ENCODE assay signal across 8 cellular contexts in genomic region chr6:44100088-44100550, GRCh38. TPM values are rescaled to one million over a fixed set of nuclear protein-coding genes. Genes with fewer than 3 reads are reported as not detected.
DNase-seq lines count a peak whose midpoint lies in the region; ATAC-seq and TF ChIP-seq lines count a peak whose summit lies in the region.

No MANE protein-coding gene starts in this region.

- H3K27me3 ChIP-seq in RWPE2 (ENCODE audit: insufficient read depth, poor library complexity, severe bottlenecking): no peaks in the 10 kb centered on the region

- peaks cover 16% of the 10 kb centered on the region for H3K36me3 ChIP-seq in RWPE2 (ENCODE audit: low read depth)

- TF ChIP-seq CTCF in RWPE2 (IDR thresholded peaks at IDR 0.05; ENCODE audit: poor library complexity, severe bottlenecking) (peak; percentile 63), epithelial cell of proximal tubule (conservative IDR thresholded peaks at IDR 0.05; ENCODE audit: low read depth, low read length) (peak; percentile 83)

- H3K4me1 ChIP-seq in RWPE2 (ENCODE audit: insufficient read depth, poor library complexity, severe bottlenecking): no peaks in the 10 kb centered on the region

- no peak overlapping the region for H3K4me3 ChIP-seq in RWPE2 (ENCODE audit: severe bottlenecking)
- H3K4me3 ChIP-seq in epithelial cell of proximal tubule (ENCODE audit: low read depth, low read length): no peak overlapping the region

- peak; percentile 74 for ATAC-seq in RWPE2 (ENCODE audit: low read depth)
- ATAC-seq in HG03342 (IDR thresholded peaks at IDR 0.05; ENCODE audit: unreplicated experiment): no peak
- no peak for ATAC-seq in GM18861 (IDR thresholded peaks at IDR 0.05; ENCODE audit: unreplicated experiment)

- peak; percentile 16 for DNase-seq in stimulated activated CD4-positive, alpha-beta T cell treated with anti-CD3 and anti-CD28 coated beads, Interleukin-4, amount 100 ng/mL, for 24 hours
- no peak for DNase-seq in stimulated activated CD4-positive, alpha-beta T cell treated with anti-CD3 and anti-CD28 coated beads, Interleukin-4, amount 100 ng/mL, for 4 hours
- DNase-seq in RWPE2 (ENCODE audit: low spot score): no peak
- DNase-seq in epithelial cell of proximal tubule (ENCODE audit: low read depth): no peak
- peak; percentile 24 for DNase-seq in pulmonary artery endothelial cell (ENCODE audit: low read depth, low spot score)
- DNase-seq in effector CD8-positive, alpha-beta T cell (lab: John Stamatoyannopoulos, UW): no peak

- H3K9me3 ChIP-seq in RWPE2 (ENCODE audit: severe bottlenecking): no peaks in the 10 kb centered on the region

- H3K27ac ChIP-seq in RWPE2 (ENCODE audit: poor library complexity, severe bottlenecking): no peak overlapping the region

RNA-seq across cellular contexts. Expression of gene MRPL14, which starts 27.1 kb away (rescaled TPM):
- 95.5 and 167 TPM in 2 replicates for total RNA-seq in epithelial cell of proximal tubule
- total RNA-seq in pulmonary artery endothelial cell: 60.5 and 70.8 TPM in 2 replicates

RNA-seq across cellular contexts. Expression of gene TMEM63B, which starts 27.2 kb away (rescaled TPM):
- total RNA-seq in epithelial cell of proximal tubule: 35.2 and 47.9 TPM in 2 replicates
- total RNA-seq in pulmonary artery endothelial cell: 14.0 and 21.8 TPM in 2 replicates

RNA-seq across cellular contexts. Expression of gene CAPN11, which starts 58.5 kb away (rescaled TPM):
- not detected in 2 replicates for total RNA-seq in epithelial cell of proximal tubule
- 0.67 and 2.7 TPM in 2 replicates for total RNA-seq in pulmonary artery endothelial cell

Comparison
In these comparisons a context has a peak if more than half of its experiments do, and no peak if none do; other contexts are left out.
1. DNase-seq: peak in stimulated activated CD4-positive, alpha-beta T cell treated with anti-CD3 and anti-CD28 coated beads, Interleukin-4, amount 100 ng/mL, for 24 hours (single experiment) and pulmonary artery endothelial cell (single experiment); none in stimulated activated CD4-positive, alpha-beta T cell treated with anti-CD3 and anti-CD28 coated beads, Interleukin-4, amount 100 ng/mL, for 4 hours (0 of 2), RWPE2 (single experiment), epithelial cell of proximal tubule (single experiment) and effector CD8-positive, alpha-beta T cell (single experiment).